In the genomic region with DNA sequence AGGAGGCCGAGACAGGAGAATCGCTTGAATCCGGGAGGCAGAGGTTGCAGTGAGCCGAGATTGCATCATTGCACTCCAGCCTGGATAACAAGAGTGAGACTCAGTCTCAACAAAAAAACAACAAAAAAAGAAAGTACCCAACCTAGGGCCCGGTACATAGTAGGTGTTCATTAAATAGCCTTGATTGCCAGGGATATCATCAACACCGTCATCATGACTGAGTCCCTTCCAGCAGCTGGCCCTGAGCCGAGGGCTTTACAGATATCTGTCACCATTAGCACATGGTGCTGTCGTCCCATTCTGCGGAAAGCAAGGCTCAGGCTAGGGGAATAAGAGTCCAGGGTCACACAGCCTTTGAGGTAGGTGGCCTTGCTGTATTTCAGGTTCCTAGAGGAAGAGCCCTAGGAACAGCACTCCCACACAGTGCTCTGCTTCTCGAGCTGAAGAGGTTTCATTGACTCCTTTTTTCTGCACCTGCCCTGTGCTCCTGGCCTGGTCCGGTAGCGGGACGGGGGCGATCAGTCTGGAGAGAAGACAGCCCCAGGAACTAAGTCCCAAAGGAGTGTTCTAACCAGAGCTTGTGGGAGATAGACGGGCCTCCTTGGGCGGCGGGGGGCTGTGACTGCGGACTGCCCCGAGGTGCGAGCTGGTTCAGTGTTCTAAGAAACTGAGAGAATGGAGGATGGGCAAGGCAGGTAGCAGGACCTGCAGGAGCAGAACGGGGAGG, we compare ENCODE assay signal across 9 cellular contexts. TPM values are rescaled to one million over a fixed set of nuclear protein-coding genes. Genes with fewer than 3 reads are reported as not detected.
DNase-seq lines count a peak whose midpoint lies in the region; ATAC-seq and TF ChIP-seq lines count a peak whose summit lies in the region.
"Had no signal": no experiment of that assay in that cellular context is flagged by ENCODE, and none has a peak within 500 bp of the region (broad histone marks: within the 10 kb centered on the region; RNA-seq: fewer than 3 reads in every experiment).

No MANE protein-coding gene starts in this region.

- no peak overlapping the region for H3K27ac Mint-ChIP-seq in activated naive CD4-positive, alpha-beta T cell treated with anti-CD3 and anti-CD28 coated beads for 36 hours
- H3K27ac Mint-ChIP-seq in brain (peak overlapping the region; percentile 91 to 99 (median 96)), mesothelial cell of epicardium (peak overlapping the region; percentile 95), type B pancreatic cell (peak overlapping the region; percentile 75)

- H3K27me3 Mint-ChIP-seq in activated naive CD4-positive, alpha-beta T cell treated with anti-CD3 and anti-CD28 coated beads for 36 hours (ENCODE audit: low read depth) = peaks cover 8% of the 10 kb centered on the region
- H3K27me3 Mint-ChIP-seq in brain = peaks cover 4% of the 10 kb centered on the region
- no peaks in the 10 kb centered on the region for H3K27me3 Mint-ChIP-seq in mesothelial cell of epicardium (ENCODE audit: low read depth)
- H3K27me3 Mint-ChIP-seq in type B pancreatic cell = no peaks in the 10 kb centered on the region

- intact Hi-C loops in activated naive CD4-positive, alpha-beta T cell treated with anti-CD3 and anti-CD28 coated beads for 36 hours (cut with micrococcal nuclease) = no loop called here

- CTCF ChIA-PET in activated naive CD4-positive, alpha-beta T cell treated with anti-CD3 and anti-CD28 coated beads for 36 hours (lab: Charles Lee) = interaction anchor here (0.8 kb wide), 1 partner anchor 136 kb away, joined by 3 read pairs; no protein-coding TSS in a partner anchor

- H3K4me3 Mint-ChIP-seq in activated naive CD4-positive, alpha-beta T cell treated with anti-CD3 and anti-CD28 coated beads for 36 hours = peak overlapping the region; percentile 46
- peak overlapping the region; percentile 54 to 78 (median 72) for H3K4me3 Mint-ChIP-seq in brain
- H3K4me3 Mint-ChIP-seq in mesothelial cell of epicardium = peak overlapping the region; percentile 49
- H3K4me3 Mint-ChIP-seq in type B pancreatic cell = peak overlapping the region; percentile 87

- H3K9me3 Mint-ChIP-seq in activated naive CD4-positive, alpha-beta T cell treated with anti-CD3 and anti-CD28 coated beads for 36 hours = no peaks in the 10 kb centered on the region
- H3K9me3 Mint-ChIP-seq in brain (no peaks in the 10 kb centered on the region), mesothelial cell of epicardium (no peaks in the 10 kb centered on the region), type B pancreatic cell (no peaks in the 10 kb centered on the region)

- TF ChIP-seq CTCF in brain (conservative IDR thresholded peaks at IDR 0.05) (no peak), mesothelial cell of epicardium (IDR thresholded peaks at IDR 0.05; ENCODE audit: unreplicated experiment) (no peak), type B pancreatic cell (conservative IDR thresholded peaks at IDR 0.05) (no peak), foreskin fibroblast (IDR thresholded peaks at IDR 0.05; ENCODE audit: low read depth, low read length) (no peak)

- H3K4me3 ChIP-seq in foreskin fibroblast (ENCODE audit: low read depth in 1 of 2, low read length in 2 of 2) = peak overlapping the region in 1 of 2 donors; percentile 7

- DNase-seq in activated naive CD4-positive, alpha-beta T cell treated with anti-CD3 and anti-CD28 coated beads for 36 hours = no peak
- no peak for DNase-seq in activated naive CD4-positive, alpha-beta T cell treated with Interleukin-2 at 50 U/mL for 16 hours
- DNase-seq in mesothelial cell of epicardium (ENCODE audit: low spot score in 2 of 2, unreplicated experiment in 2 of 2) (no peak), type B pancreatic cell (ENCODE audit: extremely low spot score, unreplicated experiment) (no peak), foreskin fibroblast (no peak), islet precursor cell (no peak)
- DNase-seq: NCI-H345 had no signal

- ATAC-seq in HG03460 (IDR thresholded peaks at IDR 0.05; ENCODE audit: unreplicated experiment) = no peak

- H3K4me1 Mint-ChIP-seq in activated naive CD4-positive, alpha-beta T cell treated with anti-CD3 and anti-CD28 coated beads for 36 hours (ENCODE audit: low read depth) = peaks cover 11% of the 10 kb centered on the region
- H3K4me1 Mint-ChIP-seq in brain (peaks cover 91% of the 10 kb centered on the region), mesothelial cell of epicardium (peaks cover 42% of the 10 kb centered on the region), type B pancreatic cell (ENCODE audit: unreplicated experiment) (peaks cover 50% of the 10 kb centered on the region)

- no peaks in the 10 kb centered on the region for H3K36me3 Mint-ChIP-seq in activated naive CD4-positive, alpha-beta T cell treated with anti-CD3 and anti-CD28 coated beads for 36 hours (ENCODE audit: low read depth)
- H3K36me3 Mint-ChIP-seq in brain (no peaks in the 10 kb centered on the region), mesothelial cell of epicardium (no peaks in the 10 kb centered on the region), type B pancreatic cell (no peaks in the 10 kb centered on the region)

RNA-seq across cellular contexts. Expression of a gene that starts 48.2 kb away (rescaled TPM):
- 1 to 10 TPM; 1.2 to 1.7 TPM for total RNA-seq in activated naive CD4-positive, alpha-beta T cell treated with anti-CD3 and anti-CD28 coated beads for 36 hours
- polyA plus RNA-seq in brain (ENCODE audit: insufficient read depth, low read depth, low replicate concordance) = 79.7 TPM
- 35.7 to 38.3 TPM (median 37.4 TPM) in 3 replicates for total RNA-seq in mesothelial cell of epicardium
- 46.7 and 58.6 TPM in 2 replicates for total RNA-seq in type B pancreatic cell (ENCODE audit: low replicate concordance)

Comparison
In these comparisons a context has a peak if more than half of its experiments do, and no peak if none do; other contexts are left out.
1. RNA of a gene that starts 48.2 kb away (total RNA-seq): 46.7 to 58.6 TPM in type B pancreatic cell and 35.7 to 38.3 TPM in mesothelial cell of epicardium; 1.2 to 1.7 TPM in activated naive CD4-positive, alpha-beta T cell treated with anti-CD3 and anti-CD28 coated beads for 36 hours; every median in the first group is over 10 times any median in the second.
2. Peak in every context shown above with its lines, with median percentiles within 50 percentile points of each other: H3K4me3 Mint-ChIP-seq.